ENCODE assay signal across 12 cellular contexts in the genomic region with DNA sequence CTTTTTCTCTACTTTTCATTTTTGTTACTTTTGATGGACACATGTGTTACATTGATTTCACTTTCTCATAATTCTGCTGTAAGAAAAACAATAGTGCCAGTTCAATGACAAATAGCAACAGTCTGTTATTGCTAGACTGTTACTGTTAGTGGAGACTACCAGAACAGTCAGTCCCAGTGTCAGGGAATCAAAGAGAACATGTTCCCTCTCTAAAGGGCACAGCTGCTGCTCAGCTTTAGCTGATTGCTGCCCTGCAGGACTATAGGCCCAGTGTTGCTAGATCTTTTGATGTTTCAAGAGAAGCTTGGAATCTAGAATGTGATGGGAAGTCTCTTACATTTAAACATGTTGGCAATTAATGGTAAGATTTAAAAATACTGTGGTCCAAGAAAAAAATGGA. TPM values are rescaled to one million over a fixed set of nuclear protein-coding genes. Genes with fewer than 3 reads are reported as not detected.
A peak's percentile ranks its signal among the peaks of the same experiment; 100 is the strongest.
DNase-seq lines count a peak whose midpoint lies in the region; ATAC-seq and TF ChIP-seq lines count a peak whose summit lies in the region.
"Had no signal": no experiment of that assay in that cellular context is flagged by ENCODE, and none has a peak within 500 bp of the region (broad histone marks: within the 10 kb centered on the region; RNA-seq: fewer than 3 reads in every experiment).

No MANE protein-coding gene starts in this region.

- peak overlapping the region; percentile 2 for H2AFZ ChIP-seq in IMR-90 (replicated peaks; ENCODE audit: low read length, poor library complexity)

- H4K91ac ChIP-seq in IMR-90 (ENCODE audit: insufficient read depth, low read depth, low read length), result no peak overlapping the region

- no peaks in the 10 kb centered on the region for H3K9me3 ChIP-seq in CD4-positive, alpha-beta memory T cell (ENCODE audit: control insufficient read depth in 1 of 2, low read length in 2 of 2)
- H3K9me3 ChIP-seq in IMR-90 (ENCODE audit: control insufficient read depth, insufficient read depth, low read length), result no peaks in the 10 kb centered on the region
- H3K9me3 ChIP-seq in colonic mucosa, result no peaks in the 10 kb centered on the region

- no peak overlapping the region for H3K4me2 ChIP-seq in IMR-90 (ENCODE audit: low read depth, low read length)

- H3K4me3 Mint-ChIP-seq in CD4-positive, alpha-beta memory T cell, result peak overlapping the region; percentile 90 to 100 (median 96)
- no peak overlapping the region for H3K4me3 Mint-ChIP-seq in neural crest cell

- in situ Hi-C loops in IMR-90 (cut with MboI; ENCODE audit: low sequenced_read_pairs), result no loop called here

- H2BK5ac ChIP-seq in IMR-90 (ENCODE audit: low read depth, low read length, poor library complexity, severe bottlenecking), result no peak overlapping the region

- no peaks in the 10 kb centered on the region for H3K27me3 Mint-ChIP-seq in CD4-positive, alpha-beta memory T cell
- peaks cover 14% of the 10 kb centered on the region for H3K27me3 Mint-ChIP-seq in neural crest cell (ENCODE audit: low read depth)

- POLR2A ChIA-PET in CD4-positive, alpha-beta memory T cell (lab: Charles Lee; ENCODE audit: partially characterized antibody), result interaction anchor here (0.8 to 6.0 kb wide), 10 partner anchors 13 to 131 kb away, joined by 3 to 149 read pairs (median 9); a partner anchor contains a TSS
- POLR2A ChIA-PET in IMR-90 (lab: Charles Lee; ENCODE audit: unreplicated experiment), result no interaction called here

- H3K9ac ChIP-seq in IMR-90 (ENCODE audit: low read depth, low read length), result no peak overlapping the region
- no peak overlapping the region for H3K9ac ChIP-seq in colonic mucosa (ENCODE audit: low read depth in 2 of 2, low read length in 2 of 2)

- H3K23ac ChIP-seq in IMR-90 (ENCODE audit: low read depth, low read length), result no peak overlapping the region

- H3K9me3 Mint-ChIP-seq in CD4-positive, alpha-beta memory T cell, result peaks cover 0 to 4% (median 0%) of the 10 kb centered on the region in 8 donors
- no peaks in the 10 kb centered on the region for H3K9me3 Mint-ChIP-seq in neural crest cell

- H3K4ac ChIP-seq in IMR-90 (ENCODE audit: low read depth, low read length), result peak overlapping the region; percentile 1; the same call in 1 of the 2 replicates

- no peak overlapping the region for H3K14ac ChIP-seq in IMR-90 (replicated peaks; ENCODE audit: low read depth, low read length)

- no peaks in the 10 kb centered on the region for H3K27me3 ChIP-seq in CD4-positive, alpha-beta memory T cell (ENCODE audit: insufficient read depth, low read length)
- no peaks in the 10 kb centered on the region for H3K27me3 ChIP-seq in IMR-90 (ENCODE audit: control insufficient read depth, insufficient read depth, low read length)
- no peaks in the 10 kb centered on the region for H3K27me3 ChIP-seq in colonic mucosa
- H3K27me3 ChIP-seq: dorsolateral prefrontal cortex had no signal

- peaks cover 48 to 61% of the 10 kb centered on the region in 2 donors for H3K36me3 Mint-ChIP-seq in CD4-positive, alpha-beta memory T cell
- H3K36me3 Mint-ChIP-seq in neural crest cell (ENCODE audit: low read depth), result no peaks in the 10 kb centered on the region

- 0 out of 2 replicates have a peak overlapping the region, but pooled peaks have one; percentile 1 for H2BK120ac ChIP-seq in IMR-90 (ENCODE audit: low read depth, low read length)

- peak overlapping the region; percentile 95 for H3K27ac ChIP-seq in CD4-positive, alpha-beta memory T cell (ENCODE audit: low read depth, low read length)
- H3K27ac ChIP-seq in IMR-90 (ENCODE audit: insufficient read depth, low read length), result no peak overlapping the region
- no peak overlapping the region for H3K27ac ChIP-seq in colonic mucosa

- H2BK15ac ChIP-seq in IMR-90 (ENCODE audit: low read depth, low read length), result no peak overlapping the region; the same call in 2 of the 3 replicates

- intact Hi-C loops in CD4-positive, alpha-beta memory T cell (cut with micrococcal nuclease), result no loop called here
- intact Hi-C loops in IMR-90 (cut with micrococcal nuclease), result no loop called here
- intact Hi-C loops in colonic mucosa (cut with DNase I), result no loop called here

- ATAC-seq in IMR-90 (ENCODE audit: low read depth), result no peak

- dilution Hi-C loops in IMR-90 (cut with HindIII; ENCODE audit: low sequenced_read_pairs, unreplicated experiment), result no loop called here

- H2AK9ac ChIP-seq in IMR-90 (replicated peaks; ENCODE audit: low read depth, low read length, poor library complexity), result no peak overlapping the region

- TF ChIP-seq CTCF in IMR-90 (conservative IDR thresholded peaks at IDR 0.05; ENCODE audit: low read depth, low read length) (no peak), choroid plexus epithelial cell (conservative IDR thresholded peaks at IDR 0.05; ENCODE audit: low read depth, low read length) (no peak), neural crest cell (conservative IDR thresholded peaks at IDR 0.05) (no peak), colonic mucosa (IDR thresholded peaks at IDR 0.05) (no peak)

- H3K18ac ChIP-seq in IMR-90 (ENCODE audit: low read depth, low read length), result no peak overlapping the region

- peaks cover 12% of the 10 kb centered on the region for H3K36me3 ChIP-seq in CD4-positive, alpha-beta memory T cell (ENCODE audit: insufficient read depth, low read length)
- H3K36me3 ChIP-seq in IMR-90 (ENCODE audit: control insufficient read depth, insufficient read depth, low read length) (no peaks in the 10 kb centered on the region), colonic mucosa (no peaks in the 10 kb centered on the region)

- peak overlapping the region; percentile 86 to 99 (median 99) for H3K27ac Mint-ChIP-seq in CD4-positive, alpha-beta memory T cell
- H3K27ac Mint-ChIP-seq in neural crest cell (ENCODE audit: unreplicated experiment), result peak overlapping the region; percentile 28

- no peaks in the 10 kb centered on the region for H4K20me1 ChIP-seq in IMR-90 (ENCODE audit: insufficient read depth, low read length)

- CTCF ChIA-PET in CD4-positive, alpha-beta memory T cell (lab: Charles Lee; ENCODE audit: partially characterized antibody), result interaction anchor here (0.7 to 18.2 kb wide), 5 partner anchors 13 to 93 kb away, joined by 3 to 654 read pairs (median 8); no protein-coding TSS in a partner anchor
- CTCF ChIA-PET in IMR-90 (lab: Yijun Ruan, JAX), result no interaction called here

- no peak for TF ChIP-seq POLR2A in IMR-90 (IDR thresholded peaks at IDR 0.05; ENCODE audit: low read depth, low read length)

- H4K8ac ChIP-seq in IMR-90 (ENCODE audit: low read depth in 2 of 2, low read length in 2 of 2), result 0 out of 4 replicates have a peak overlapping the region, but pooled peaks of 1 of the 2 experiments have one; percentile 0

- peak overlapping the region; percentile 1; the same call in 1 of the 2 replicates for H2BK20ac ChIP-seq in IMR-90 (ENCODE audit: low read depth, low read length)

- H3K4me1 Mint-ChIP-seq in CD4-positive, alpha-beta memory T cell, result peaks cover 42 to 78% (median 52%) of the 10 kb centered on the region in 4 donors
- peaks cover 19% of the 10 kb centered on the region for H3K4me1 Mint-ChIP-seq in neural crest cell

- H3K56ac ChIP-seq in IMR-90 (ENCODE audit: extremely low read depth, insufficient read depth, low read length), result no peak overlapping the region

- peaks cover 7% of the 10 kb centered on the region; the same call in 1 of the 2 replicates for H3K9me1 ChIP-seq in IMR-90 (ENCODE audit: insufficient read depth, low read length)

- peak overlapping the region; percentile 94 to 96 for H3K4me3 ChIP-seq in CD4-positive, alpha-beta memory T cell (ENCODE audit: low read length in 2 of 2)
- H3K4me3 ChIP-seq in IMR-90 (ENCODE audit: insufficient read depth, low read depth, low read length) (no peak overlapping the region), choroid plexus epithelial cell (ENCODE audit: low read depth, low read length) (no peak overlapping the region), colonic mucosa (no peak overlapping the region)
- H3K4me3 ChIP-seq: dorsolateral prefrontal cortex had no signal

- H3K4me1 ChIP-seq in CD4-positive, alpha-beta memory T cell (ENCODE audit: insufficient read depth, low read length), result peaks cover 58% of the 10 kb centered on the region
- peaks cover 3% of the 10 kb centered on the region for H3K4me1 ChIP-seq in IMR-90 (ENCODE audit: control insufficient read depth, insufficient read depth, low read length)
- H3K4me1 ChIP-seq in colonic mucosa, result no peaks in the 10 kb centered on the region

- no peak for DNase-seq in CD4-positive, alpha-beta memory T cell
- no peak for DNase-seq in IMR-90
- DNase-seq in choroid plexus epithelial cell (ENCODE audit: low read depth), result peak; percentile 38
- no peak for DNase-seq in neural crest cell (ENCODE audit: low read depth, low spot score)
- DNase-seq in ureter (ENCODE audit: low spot score), result no peak
- no peak for DNase-seq in colonic mucosa
- no peak for DNase-seq in stimulated activated CD4-positive, alpha-beta T cell treated with anti-CD3 and anti-CD28 coated beads, Interleukin-4, amount 100 ng/mL, for 24 hours
- no peak for DNase-seq in SIG-M5 treated with dmso at 0.1 percent for 504 hours (lab: John Stamatoyannopoulos, UW; ENCODE audit: unreplicated experiment)
- DNase-seq: DMS 273 treated with DMSO at 0.1 percent for 48 hours, NCI-H2081, SHP77 had no signal

- H3K79me1 ChIP-seq in IMR-90 (ENCODE audit: low read depth in 1 of 2, low read length in 2 of 2), result peaks cover 0 to 23% of the 10 kb centered on the region in 2 experiments; a peak in 2 of 4 replicates

- TF ChIP-seq RAD21 in IMR-90 (IDR thresholded peaks at IDR 0.05; ENCODE audit: low read length), result no peak

- no TSS peak for BruUV-seq in IMR-90 (replicated peaks; lab: Mats Ljungman, UMichigan)

- H2AK5ac ChIP-seq in IMR-90 (ENCODE audit: low read depth, low read length), result peak overlapping the region; percentile 0; the same call in 1 of the 2 replicates

- H4K5ac ChIP-seq in IMR-90 (ENCODE audit: low read depth, low read length), result 0 out of 2 replicates have a peak overlapping the region, but pooled peaks have one; percentile 19

TF ChIP-seq in IMR-90, 13 proteins besides CTCF, POLR2A, EP300 and RAD21 (continues in another document):
- TF ChIP-seq RCOR1 (IDR thresholded peaks at IDR 0.05; ENCODE audit: insufficient replicate concordance, low read length), result no peak

RNA-seq across cellular contexts. Expression of a gene that starts 3.4 kb away (rescaled TPM):
- total RNA-seq in CD4-positive, alpha-beta memory T cell, result 100 to 1,000 TPM; 197 to 198 TPM
- 10 to 100 TPM; 82.5 to 86.3 TPM for polyA plus RNA-seq in CD4-positive, alpha-beta memory T cell
- total RNA-seq in IMR-90 (2012; rRNA removed), result 5.0 and 6.4 TPM in 2 replicates
- 1.3 and 2.2 TPM in 2 replicates for polyA plus RNA-seq in IMR-90 (2012; rRNA removed)
- 0.25 and 0.29 TPM in 2 replicates for polyA plus RNA-seq in IMR-90 (2012; cell fraction: cytosol; rRNA removed)
- polyA plus RNA-seq in IMR-90 (2012; cell fraction: nucleus; rRNA removed; ENCODE audit: low replicate concordance), result 0.07 and 0.97 TPM in 2 replicates
- 0.16 and 0.33 TPM in 2 replicates for total RNA-seq in neural crest cell
- total RNA-seq in ureter, result 15.5 TPM
- total RNA-seq in colonic mucosa, result 10 to 100 TPM; 14.8 to 66.3 TPM

RNA-seq across cellular contexts. Expression of a gene that starts 26.3 kb away (rescaled TPM):
- total RNA-seq in CD4-positive, alpha-beta memory T cell, result 10 to 100 TPM; 60.9 to 61.2 TPM
- 10 to 100 TPM; 28.8 to 33.4 TPM for polyA plus RNA-seq in CD4-positive, alpha-beta memory T cell
- total RNA-seq in IMR-90 (2012; rRNA removed) (112 and 204 TPM in 2 replicates), neural crest cell (41.0 and 42.6 TPM in 2 replicates), ureter (44.4 TPM), colonic mucosa (10 to 100 TPM; 34.1 to 59.5 TPM)
- 40.4 and 48.0 TPM in 2 replicates for polyA plus RNA-seq in IMR-90 (2012; rRNA removed)
- 9.2 and 19.6 TPM in 2 replicates for polyA plus RNA-seq in IMR-90 (2012; cell fraction: cytosol; rRNA removed)
- polyA plus RNA-seq in IMR-90 (2012; cell fraction: nucleus; rRNA removed; ENCODE audit: low replicate concordance), result 8.4 and 78.2 TPM in 2 replicates

Comparison
In these comparisons a context has a peak if more than half of its experiments do, and no peak if none do; other contexts are left out.
1. H3K4me3 ChIP-seq: peak in CD4-positive, alpha-beta memory T cell (2 of 2); none in IMR-90 (single experiment), choroid plexus epithelial cell (single experiment) and colonic mucosa (single experiment).